9 cellular contexts compared by ENCODE assay signal in the genomic region with DNA sequence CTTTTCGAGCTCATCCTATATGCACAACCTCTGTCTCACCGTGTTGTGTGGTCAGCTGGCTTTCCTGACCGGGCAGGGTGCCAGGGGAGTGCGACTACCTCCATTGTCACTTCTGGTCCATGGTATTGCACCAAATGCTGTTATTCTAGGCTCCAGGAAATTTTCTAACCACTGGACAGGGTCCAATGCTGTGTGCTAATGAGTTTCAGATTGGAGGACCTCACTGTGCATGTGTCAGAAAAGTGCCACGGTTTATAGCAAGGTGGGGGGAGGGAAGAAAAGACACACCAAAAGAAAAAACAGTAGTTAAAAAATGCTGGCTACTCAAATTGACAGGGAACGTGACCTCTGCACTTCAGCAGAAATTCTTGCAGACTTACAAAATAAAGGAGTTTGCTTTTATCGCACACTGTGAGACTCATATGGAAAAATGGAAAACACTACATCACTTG.
A peak's percentile ranks its signal among the peaks of the same experiment; 100 is the strongest.
DNase-seq lines count a peak whose midpoint lies in the region; ATAC-seq, FAIRE-seq and TF ChIP-seq lines count a peak whose summit lies in the region.
"Had no signal": no experiment of that assay in that cellular context is flagged by ENCODE, and none has a peak within 500 bp of the region (broad histone marks: within the 10 kb centered on the region; RNA-seq: fewer than 3 reads in every experiment).

No MANE protein-coding gene starts in this region.

- peak overlapping the region; percentile 35 to 63 for H3K27ac Mint-ChIP-seq in natural killer cell
- peak overlapping the region in 1 of 2 donors; percentile 66 for H3K27ac Mint-ChIP-seq in natural killer cell treated with Interleukin-12 subunit alpha and Interleukin-12 subunit beta and Interleukin-15 and Interleukin-18, amount 100 ng/mL, for 72 hours

- TF ChIP-seq POLR2A in right lobe of liver (IDR thresholded peaks at IDR 0.05) (no peak), GM12892 (IDR thresholded peaks at IDR 0.05; ENCODE audit: low read depth, low read length) (no peak)

- no peaks in the 10 kb centered on the region for H3K36me3 Mint-ChIP-seq in natural killer cell
- H3K36me3 Mint-ChIP-seq in natural killer cell treated with Interleukin-12 subunit alpha and Interleukin-12 subunit beta and Interleukin-15 and Interleukin-18, amount 100 ng/mL, for 72 hours, result no peaks in the 10 kb centered on the region

- intact Hi-C loops in natural killer cell (cut with micrococcal nuclease), result no loop called here
- intact Hi-C loops in right lobe of liver (cut with DNase I), result no loop called here

- peaks cover 86% of the 10 kb centered on the region in 2 donors for H3K4me1 Mint-ChIP-seq in natural killer cell
- H3K4me1 Mint-ChIP-seq in natural killer cell treated with Interleukin-12 subunit alpha and Interleukin-12 subunit beta and Interleukin-15 and Interleukin-18, amount 100 ng/mL, for 72 hours (ENCODE audit: low read depth in 2 of 2), result peaks cover 59 to 66% of the 10 kb centered on the region in 2 donors

- H3K9me3 Mint-ChIP-seq in natural killer cell, result no peaks in the 10 kb centered on the region
- H3K9me3 Mint-ChIP-seq in natural killer cell treated with Interleukin-12 subunit alpha and Interleukin-12 subunit beta and Interleukin-15 and Interleukin-18, amount 100 ng/mL, for 72 hours, result no peaks in the 10 kb centered on the region

- peak overlapping the region; percentile 14 to 25 (median 19) for H3K27ac ChIP-seq in right lobe of liver

- H3K27me3 Mint-ChIP-seq in natural killer cell (ENCODE audit: low read depth in 2 of 2), result no peaks in the 10 kb centered on the region
- H3K27me3 Mint-ChIP-seq in natural killer cell treated with Interleukin-12 subunit alpha and Interleukin-12 subunit beta and Interleukin-15 and Interleukin-18, amount 100 ng/mL, for 72 hours, result no peaks in the 10 kb centered on the region

- H3K9me3 ChIP-seq in right lobe of liver, result no peaks in the 10 kb centered on the region

- H3K27me3 ChIP-seq in right lobe of liver, result no peaks in the 10 kb centered on the region

- H3K4me1 ChIP-seq in right lobe of liver, result peaks cover 0 to 30% (median 9%) of the 10 kb centered on the region in 4 donors

- no peak overlapping the region for H3K4me3 ChIP-seq in right lobe of liver

- TF ChIP-seq CTCF in natural killer cell (IDR thresholded peaks at IDR 0.05) (no peak), right lobe of liver (IDR thresholded peaks at IDR 0.05) (no peak)

- ATAC-seq in natural killer cell (no peak), right lobe of liver (peak; percentile 59 to 80 (median 64)), GM19328 (IDR thresholded peaks at IDR 0.05; ENCODE audit: unreplicated experiment) (no peak), HG02678 (IDR thresholded peaks at IDR 0.05; ENCODE audit: unreplicated experiment) (no peak), GM18870 (IDR thresholded peaks at IDR 0.05; ENCODE audit: unreplicated experiment) (no peak)
- ATAC-seq in natural killer cell treated with Interleukin-12 subunit alpha and Interleukin-12 subunit beta and Interleukin-15 and Interleukin-18, amount 100 ng/mL, for 72 hours, result no peak

- DNase-seq in natural killer cell, result no peak
- DNase-seq in natural killer cell treated with Interleukin-12 subunit alpha and Interleukin-12 subunit beta and Interleukin-15 and Interleukin-18, amount 100 ng/mL, for 72 hours (ENCODE audit: low spot score), result no peak
- DNase-seq in amniotic epithelial cell (ENCODE audit: low read depth), result peak; percentile 61
- peak; percentile 72 to 90 (median 76) for DNase-seq in right lobe of liver
- DNase-seq in GM12892 (ENCODE audit: insufficient read length), result no peak
- DNase-seq: activated CD4-positive, alpha-beta T cell treated with anti-CD3 and anti-CD28 coated beads for 1 hour had no signal

- H3K4me3 Mint-ChIP-seq in natural killer cell, result no peak overlapping the region
- no peak overlapping the region for H3K4me3 Mint-ChIP-seq in natural killer cell treated with Interleukin-12 subunit alpha and Interleukin-12 subunit beta and Interleukin-15 and Interleukin-18, amount 100 ng/mL, for 72 hours

- WGBS in right lobe of liver (ENCODE audit: insufficient coverage, low coverage, low lambda C conversion rate, missing lambda C conversion rate), result 12% methylated on average over 7 of the region's 7 CpGs

- no peaks in the 10 kb centered on the region for H3K36me3 ChIP-seq in right lobe of liver

- FAIRE-seq in GM12892 (lab: Jason Lieb, UNC), result no peak

Comparison
In these comparisons a context has a peak if more than half of its experiments do, and no peak if none do; other contexts are left out.
1. ATAC-seq: peak in right lobe of liver (4 of 4); none in natural killer cell (0 of 3), natural killer cell treated with Interleukin-12 subunit alpha and Interleukin-12 subunit beta and Interleukin-15 and Interleukin-18, amount 100 ng/mL, for 72 hours (0 of 2), GM19328 (single experiment), HG02678 (single experiment) and GM18870 (single experiment).
2. DNase-seq: peak in amniotic epithelial cell (single experiment) and right lobe of liver (3 of 3); none in natural killer cell (single experiment), natural killer cell treated with Interleukin-12 subunit alpha and Interleukin-12 subunit beta and Interleukin-15 and Interleukin-18, amount 100 ng/mL, for 72 hours (single experiment) and GM12892 (single experiment).